ENCODE assay signal across 15 cellular contexts in genomic region chr3:22451501-22451900, GRCh38.
"Had no signal": no experiment of that assay in that cellular context is flagged by ENCODE, and none has a peak within 500 bp of the region (broad histone marks: within the 10 kb centered on the region; RNA-seq: fewer than 3 reads in every experiment).

No MANE protein-coding gene starts in this region.

- DNase-seq: activated CD4-positive, alpha-beta memory T cell treated with anti-CD3 and anti-CD28 coated beads for 36 hours; activated CD4-positive, alpha-beta T cell treated with anti-CD3 and anti-CD28 coated beads for 48 hours; activated naive CD4-positive, alpha-beta T cell treated with Interleukin-2 at 50 U/mL for 16 hours; activated naive CD8-positive, alpha-beta T cell treated with anti-CD3 and anti-CD28 coated beads for 36 hours; activated T-cell treated with anti-CD3 and anti-CD28 coated beads, Interleukin-2, amount 50 U/mL, for 48 hours; heart right ventricle; kidney; mucosa of descending colon; occipital lobe; retina; spleen; stimulated activated CD4-positive, alpha-beta T cell treated with anti-CD3 and anti-CD28 coated beads, Interleukin-4, amount 100 ng/mL, for 1 hour; stimulated activated naive CD4-positive, alpha-beta T cell treated with Interleukin-2 at 50 U/mL for 16 hours; upper lobe of right lung had no signal

- H3K27ac Mint-ChIP-seq: activated CD4-positive, alpha-beta memory T cell treated with anti-CD3 and anti-CD28 coated beads for 36 hours; activated naive CD8-positive, alpha-beta T cell treated with anti-CD3 and anti-CD28 coated beads for 36 hours; memory B cell had no signal

- H3K4me1 ChIP-seq: heart right ventricle, spleen, upper lobe of right lung had no signal

- H3K4me1 Mint-ChIP-seq: activated naive CD8-positive, alpha-beta T cell treated with anti-CD3 and anti-CD28 coated beads for 36 hours; memory B cell had no signal

- H3K9me3 Mint-ChIP-seq: memory B cell had no signal

- H3K4me3 ChIP-seq: heart right ventricle, mucosa of descending colon, spleen, upper lobe of right lung had no signal

- H3K9me3 ChIP-seq: mucosa of descending colon, upper lobe of right lung had no signal

- H3K27ac ChIP-seq: spleen, upper lobe of right lung had no signal

- ATAC-seq: mucosa of descending colon, upper lobe of right lung had no signal

- H3K27me3 Mint-ChIP-seq: activated CD4-positive, alpha-beta memory T cell treated with anti-CD3 and anti-CD28 coated beads for 36 hours; activated naive CD8-positive, alpha-beta T cell treated with anti-CD3 and anti-CD28 coated beads for 36 hours; memory B cell had no signal

- H3K36me3 Mint-ChIP-seq: activated CD4-positive, alpha-beta memory T cell treated with anti-CD3 and anti-CD28 coated beads for 36 hours; activated naive CD8-positive, alpha-beta T cell treated with anti-CD3 and anti-CD28 coated beads for 36 hours; memory B cell had no signal

- H3K4me3 Mint-ChIP-seq: activated CD4-positive, alpha-beta memory T cell treated with anti-CD3 and anti-CD28 coated beads for 36 hours; activated naive CD8-positive, alpha-beta T cell treated with anti-CD3 and anti-CD28 coated beads for 36 hours; memory B cell had no signal

- H3K36me3 ChIP-seq: heart right ventricle, spleen, upper lobe of right lung had no signal

- H3K27me3 ChIP-seq: heart right ventricle, spleen, upper lobe of right lung had no signal
